ENCODE assay signal across 8 cellular contexts in genomic region chr3:44337253-44337652, GRCh38. TPM values are rescaled to one million over a fixed set of nuclear protein-coding genes. Genes with fewer than 3 reads are reported as not detected.
DNase-seq lines count a peak whose midpoint lies in the region; ATAC-seq, FAIRE-seq and TF ChIP-seq lines count a peak whose summit lies in the region.

No MANE protein-coding gene starts in this region.

- no peaks in the 10 kb centered on the region for H4K20me1 ChIP-seq in K562 (replicated peaks; ENCODE audit: control insufficient read depth, insufficient read depth, low read length)

- H3K4me1 ChIP-seq in heart left ventricle: peaks cover 0 to 37% (median 19%) of the 10 kb centered on the region in 12 donors
- H3K4me1 ChIP-seq in K562 (replicated peaks in 1 of 2; ENCODE audit: control insufficient read depth in 2 of 2, insufficient read depth in 2 of 2, low read length in 2 of 2): peaks cover 10 to 12% of the 10 kb centered on the region in 2 experiments; a peak in 3 of 5 replicates
- H3K4me1 ChIP-seq in lower lobe of right lung: peaks cover 34% of the 10 kb centered on the region

- FAIRE-seq in K562 (lab: Jason Lieb, UNC) (peak; percentile 65), urothelium cell line (lab: Jason Lieb, UNC) (no peak)

- peak overlapping the region; percentile 95 for H3K4me2 ChIP-seq in K562 (ENCODE audit: insufficient read depth, low read length)

- H3K79me2 ChIP-seq in K562 (ENCODE audit: control insufficient read depth, insufficient read depth, low read length): peaks cover 26% of the 10 kb centered on the region

- no peaks in the 10 kb centered on the region for H3K27me3 ChIP-seq in heart left ventricle
- H3K27me3 ChIP-seq in K562 (ENCODE audit: control insufficient read depth in 2 of 2, insufficient read depth in 2 of 2, low read length in 2 of 2): no peaks in the 10 kb centered on the region
- H3K27me3 ChIP-seq in lower lobe of right lung (ENCODE audit: low read depth): no peaks in the 10 kb centered on the region

- TF ChIP-seq RAD21 in K562 (CRISPR knock-in tag; conservative IDR thresholded peaks at IDR 0.05 in 1 of 2, IDR thresholded peaks at IDR 0.05 in 1 of 2): no peak

- no peaks in the 10 kb centered on the region for H3K9me1 ChIP-seq in K562 (ENCODE audit: control insufficient read depth, insufficient read depth, low read length)

- H3K9me3 ChIP-seq in heart left ventricle (no peaks in the 10 kb centered on the region), K562 (replicated peaks; ENCODE audit: control insufficient read depth, insufficient read depth, low read depth, low read length) (no peaks in the 10 kb centered on the region), lower lobe of right lung (no peaks in the 10 kb centered on the region)

- CTCF ChIA-PET in K562 (lab: Yijun Ruan, JAX; ENCODE audit: low intra/inter-chr PET ratio): interaction anchor here (1.1 kb wide), 1 partner anchor 568 kb away, joined by 4 read pairs; no protein-coding TSS in a partner anchor

- TF ChIP-seq EP300 in K562 (IDR thresholded peaks at IDR 0.05; ENCODE audit: low read length): no peak

- no peak for DNase-seq in heart left ventricle
- no peak for DNase-seq in left cardiac atrium
- peak in 2 of 4 experiments; percentile 19 to 21 for DNase-seq in K562 (ENCODE audit: extremely low read depth in 1 of 4, low spot score in 3 of 4)
- DNase-seq in lower lobe of right lung: no peak
- peak; percentile 5 for DNase-seq in urothelium cell line (ENCODE audit: low spot score)

- TF ChIP-seq CTCF in heart left ventricle (IDR thresholded peaks at IDR 0.05) (peak in 1 of 12 donors; percentile 4), K562 (IDR thresholded peaks at IDR 0.05 in 2 of 3, conservative IDR thresholded peaks at IDR 0.05 in 1 of 3; ENCODE audit: insufficient read depth in 2 of 3, low read depth in 1 of 3, low read length in 3 of 3) (peak in 1 of 3 experiments; percentile 18; a peak in 2 of 6 replicates), lower lobe of right lung (IDR thresholded peaks at IDR 0.05) (no peak)

- ATAC-seq in heart left ventricle (no peak), left cardiac atrium (no peak), K562 (no peak), lower lobe of right lung (no peak), GM19328 (IDR thresholded peaks at IDR 0.05; ENCODE audit: unreplicated experiment) (no peak), GM21423 (IDR thresholded peaks at IDR 0.05; ENCODE audit: unreplicated experiment) (no peak), HG02623 (IDR thresholded peaks at IDR 0.05; ENCODE audit: unreplicated experiment) (no peak)

- H3K9ac ChIP-seq in K562 (ENCODE audit: insufficient read depth in 1 of 2, low read depth in 2 of 2, low read length in 2 of 2): peak overlapping the region; percentile 26 to 88; a peak in 3 of 4 replicates

- in situ Hi-C loops in K562 (cut with MboI): no loop called here

- 74 to 78% (median 76%) methylated on average over 4 of the region's 4 CpGs for WGBS in heart left ventricle, 4 donors
- WGBS in K562 (ENCODE audit: insufficient coverage, low coverage, missing lambda C conversion rate): 51% methylated on average over 4 of the region's 4 CpGs

- H3K4me3 ChIP-seq in heart left ventricle (peak overlapping the region in 11 of 12 donors; percentile 54 to 80 (median 67)), K562 (peak overlapping the region; percentile 65; the same call in 1 of the 2 replicates), lower lobe of right lung (peak overlapping the region; percentile 70)

- intact Hi-C loops in heart left ventricle (cut with DNase I) (loop anchor here in 9 of 10 donors (5.0 to 10.0 kb wide), 9 partner anchors 100 to 378 kb away; partner anchors contain the start of genes ZNF197 (in 1 of the 9), ZNF35 (in 1 of the 9), ZNF445 (in 1 of the 9) and ZNF502 (in 1 of the 9)), left cardiac atrium (cut with DNase I) (loop anchor here in 1 of 2 donors (10.0 kb wide), 2 partner anchors 138 to 178 kb away; partner anchors contain the start of gene ZNF445), K562 (cut with micrococcal nuclease) (loop anchor here (5.0 kb wide), 1 partner anchor 180 kb away; no protein-coding TSS in a partner anchor), lower lobe of right lung (cut with DNase I) (loop anchor here (10.0 kb wide), 1 partner anchor 138 kb away; the partner anchor contains the start of gene ZNF445)

- peak overlapping the region; percentile 99 for H2AFZ ChIP-seq in K562 (ENCODE audit: low read depth, low read length)

- TF ChIP-seq POLR2A in heart left ventricle (IDR thresholded peaks at IDR 0.05) (no peak), K562 (conservative IDR thresholded peaks at IDR 0.05) (no peak)

- POLR2A ChIA-PET in K562 (lab: Yijun Ruan, JAX): interaction anchor here (0.6 to 2.9 kb wide), 5 partner anchors 8 to 638 kb away, joined by 3 to 16 read pairs (median 4); partner anchors contain the start of genes EXOSC7 and ZDHHC3

- H3K27ac ChIP-seq in heart left ventricle: peak overlapping the region in 11 of 12 donors; percentile 92 to 98 (median 97)
- H3K27ac ChIP-seq in K562 (ENCODE audit: extremely low read depth, low read depth, low read length): no peak overlapping the region; the same call in 2 of the 3 replicates
- peak overlapping the region; percentile 99 for H3K27ac ChIP-seq in lower lobe of right lung

- TSS peak; percentile 73 for BruUV-seq in K562 (replicated peaks; lab: Mats Ljungman, UMichigan)

- H3K36me3 ChIP-seq in heart left ventricle (no peaks in the 10 kb centered on the region), K562 (ENCODE audit: control insufficient read depth, insufficient read depth, low read length) (no peaks in the 10 kb centered on the region; the same call in 2 of the 3 replicates), lower lobe of right lung (no peaks in the 10 kb centered on the region)

TF ChIP-seq in K562, 482 proteins besides CTCF, POLR2A, EP300 and RAD21:
- no peak for TF ChIP-seq ZNF23 (CRISPR knock-in tag; IDR thresholded peaks at IDR 0.05)
- TF ChIP-seq FOXP4 (CRISPR knock-in tag; IDR thresholded peaks at IDR 0.05; ENCODE audit: borderline replicate concordance): no peak
- no peak for TF ChIP-seq PRMT5 (CRISPR knock-in tag; IDR thresholded peaks at IDR 0.05)
- 0 out of 2 replicates have a peak, but pooled peaks have one; percentile 5 for TF ChIP-seq ARID2 (IDR thresholded peaks at IDR 0.05)

RNA-seq across cellular contexts. Expression of gene TCAIM, which starts 1.3 kb away (rescaled TPM):
- 10 to 100 TPM; 24.1 to 45.0 (median 32.4) TPM for total RNA-seq in heart left ventricle
- polyA plus RNA-seq in heart left ventricle: 10 to 100 TPM; 17.0 to 26.2 TPM
- total RNA-seq in left cardiac atrium: 10 to 100 TPM; 22.9 to 26.7 TPM
- total RNA-seq in K562 (2011; cell fraction: chromatin; rRNA removed; ENCODE audit: low replicate concordance): 22.4 and 50.3 TPM in 2 replicates
- total RNA-seq in K562 (2011; cell fraction: nucleolus; rRNA removed): 13.2 and 13.8 TPM in 2 replicates
- total RNA-seq in K562 (2011; cell fraction: nucleoplasm; rRNA removed): 32.0 and 70.5 TPM in 2 replicates
- 18.6 and 19.7 TPM in 2 replicates for total RNA-seq in K562 (2014; rRNA removed)
- 36.7 and 43.5 TPM in 2 replicates for total RNA-seq in K562 (2014; rRNA removed; fragmentation: Illumina TruSeq; extraction: Trizol)
- 37.7 and 43.4 TPM in 2 replicates for total RNA-seq in K562 (2015; rRNA removed; fragmentation: Illumina TruSeq; extraction: Trizol)
- 23.0 and 25.2 TPM in 2 replicates for total RNA-seq in K562 (2021)
- 42.5 and 53.3 TPM in 2 replicates for polyA plus RNA-seq in K562 (2011; rRNA removed)
- 16.1 and 27.9 TPM in 2 replicates for polyA plus RNA-seq in K562 (2011; cell fraction: cytosol; rRNA removed)
- polyA plus RNA-seq in K562 (2011; cell fraction: nucleus; rRNA removed): 13.7 and 14.4 TPM in 2 replicates
- 29.7 and 43.6 TPM in 2 replicates for polyA plus RNA-seq in K562 (2012)
- polyA plus RNA-seq in K562 (2014; fragmentation: Illumina TruSeq; extraction: Trizol): 32.3 and 36.9 TPM in 2 replicates
- polyA plus RNA-seq in K562 (2014; fragmentation: Nextera tagmentation; extraction: Ambion mirVana): 10 to 100 TPM; 41.5 to 44.9 TPM
- polyA plus RNA-seq in K562 (2014; rRNA removed): 27.6 and 29.5 TPM in 2 replicates
- 38.9 and 41.3 TPM in 2 replicates for polyA minus RNA-seq in K562 (2011; rRNA and poly(A)+ RNA removed)
- 14.1 and 21.8 TPM in 2 replicates for polyA minus RNA-seq in K562 (2011; cell fraction: cytosol; rRNA and poly(A)+ RNA removed)
- polyA minus RNA-seq in K562 (2011; cell fraction: nucleus; rRNA and poly(A)+ RNA removed): 19.5 and 36.3 TPM in 2 replicates
- total RNA-seq in lower lobe of right lung: 33.5 TPM
